Comparison of ENCODE assay signal across 12 cellular contexts in the genomic region with DNA sequence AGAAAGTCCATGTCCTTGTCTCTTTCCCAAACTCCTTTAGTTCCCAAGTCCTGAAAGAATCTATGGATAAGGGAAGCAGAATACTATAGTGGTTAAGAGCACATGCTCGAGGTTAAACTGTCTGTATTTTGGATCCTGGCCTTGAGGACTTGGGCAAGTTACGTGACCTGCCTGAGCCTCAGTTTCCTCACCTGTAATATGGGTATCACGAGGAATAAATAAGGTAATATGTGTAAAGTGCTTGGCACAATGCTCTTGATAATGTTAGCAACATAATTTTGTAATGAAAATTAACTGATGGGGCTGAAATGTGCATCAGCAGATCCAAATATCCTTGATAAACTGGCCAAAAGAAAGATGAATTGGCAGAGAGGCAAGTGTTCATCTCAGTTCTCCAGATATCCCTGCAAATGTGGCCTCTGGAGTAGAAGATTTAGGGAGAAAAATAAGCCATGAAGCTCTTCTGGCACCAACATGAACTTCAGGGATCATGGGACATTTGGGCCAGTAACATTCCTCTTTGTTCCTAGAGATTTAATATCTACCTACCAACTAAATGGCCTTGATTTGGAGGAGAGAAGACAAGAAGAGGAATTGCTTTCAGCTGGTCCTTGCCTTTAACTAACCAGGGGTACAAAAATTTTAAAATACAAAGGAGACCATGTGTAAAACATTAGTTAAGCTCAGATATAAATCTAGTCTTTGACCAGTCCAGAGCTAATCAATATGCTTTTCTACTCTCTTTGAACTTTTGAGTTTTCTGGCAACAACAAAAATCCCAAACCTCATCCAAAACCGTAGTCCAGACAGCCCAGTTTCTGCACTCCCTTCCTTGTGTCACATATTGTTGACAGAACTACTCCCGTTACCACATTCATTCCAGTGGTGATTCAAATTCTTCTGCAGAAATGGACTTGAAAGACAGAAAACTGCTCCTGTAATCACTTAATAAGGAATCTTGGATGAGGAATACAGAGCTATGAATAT. TPM values are rescaled to one million over a fixed set of nuclear protein-coding genes. Genes with fewer than 3 reads are reported as not detected.
DNase-seq lines count a peak whose midpoint lies in the region; ATAC-seq and TF ChIP-seq lines count a peak whose summit lies in the region.
"Had no signal": no experiment of that assay in that cellular context is flagged by ENCODE, and none has a peak within 500 bp of the region (broad histone marks: within the 10 kb centered on the region; RNA-seq: fewer than 3 reads in every experiment).

No MANE protein-coding gene starts in this region.

- DNase-seq in GM03348 (ENCODE audit: low spot score) (peak; percentile 79), WTC11 (ENCODE audit: low spot score) (no peak), fibroblast of the aortic adventitia (ENCODE audit: low read depth) (peak; percentile 80), Ammon's horn (ENCODE audit: low spot score) (no peak), NOMO-1 (lab: John Stamatoyannopoulos, UW; ENCODE audit: unreplicated experiment in 2 of 2) (no peak)
- DNase-seq: activated naive CD4-positive, alpha-beta T cell treated with anti-CD3 and anti-CD28 coated beads for 36 hours; cerebellar nuclear complex; NCI-H82 had no signal

- no peaks in the 10 kb centered on the region for H3K9me3 ChIP-seq in skeletal muscle tissue (ENCODE audit: control insufficient read depth in 3 of 3, low read length in 3 of 3)
- H3K9me3 ChIP-seq: esophagus muscularis mucosa had no signal

- CTCF ChIA-PET in WTC11 (lab: Charles Lee): no interaction called here

- POLR2A ChIA-PET in WTC11 (lab: Charles Lee): no interaction called here

- H3K36me3 Mint-ChIP-seq in WTC11: no peaks in the 10 kb centered on the region

- no peaks in the 10 kb centered on the region; the same call in 1 of the 2 replicates for H3K27me3 Mint-ChIP-seq in WTC11 (ENCODE audit: low read depth)

- ATAC-seq in WTC11: no peak
- no peak for ATAC-seq in GM18870 (IDR thresholded peaks at IDR 0.05; ENCODE audit: unreplicated experiment)
- no peak for ATAC-seq in HG03565 (IDR thresholded peaks at IDR 0.05; ENCODE audit: unreplicated experiment)

- peaks cover 9% of the 10 kb centered on the region for H3K9me3 Mint-ChIP-seq in WTC11
- H3K9me3 Mint-ChIP-seq: activated naive CD4-positive, alpha-beta T cell treated with anti-CD3 and anti-CD28 coated beads for 36 hours had no signal

- peak overlapping the region; percentile 12 for H3K27ac ChIP-seq in skeletal muscle tissue (ENCODE audit: low read depth, low read length)
- H3K27ac ChIP-seq: esophagus muscularis mucosa had no signal

- no peak overlapping the region for H3K4me3 ChIP-seq in fibroblast of the aortic adventitia (ENCODE audit: low read depth, low read length)
- no peak overlapping the region for H3K4me3 ChIP-seq in skeletal muscle tissue (ENCODE audit: low read length in 3 of 3)
- H3K4me3 ChIP-seq: esophagus muscularis mucosa had no signal

- no peak for TF ChIP-seq CTCF in WTC11 (IDR thresholded peaks at IDR 0.05)
- no peak for TF ChIP-seq CTCF in fibroblast of the aortic adventitia (IDR thresholded peaks at IDR 0.05; ENCODE audit: insufficient read depth, low read length)

- H3K4me1 ChIP-seq in skeletal muscle tissue (ENCODE audit: control insufficient read depth in 3 of 3, insufficient read depth in 3 of 3, low read length in 3 of 3): peaks cover 0 to 14% (median 6%) of the 10 kb centered on the region in 3 donors

- H3K27ac Mint-ChIP-seq in WTC11: no peak overlapping the region
- H3K27ac Mint-ChIP-seq: activated naive CD4-positive, alpha-beta T cell treated with anti-CD3 and anti-CD28 coated beads for 36 hours had no signal

- no peak overlapping the region for H3K9ac ChIP-seq in skeletal muscle tissue (ENCODE audit: low read depth in 1 of 3, low read length in 3 of 3)

- H3K4me3 Mint-ChIP-seq in WTC11: no peak overlapping the region
- H3K4me3 Mint-ChIP-seq: activated naive CD4-positive, alpha-beta T cell treated with anti-CD3 and anti-CD28 coated beads for 36 hours had no signal

- H3K27me3 ChIP-seq in skeletal muscle tissue (ENCODE audit: control insufficient read depth in 3 of 3, insufficient read depth in 3 of 3, low read length in 3 of 3): no peaks in the 10 kb centered on the region
- H3K27me3 ChIP-seq: esophagus muscularis mucosa had no signal

- no peaks in the 10 kb centered on the region for H3K36me3 ChIP-seq in skeletal muscle tissue (ENCODE audit: control insufficient read depth in 3 of 3, insufficient read depth in 3 of 3, low read length in 3 of 3)
- H3K36me3 ChIP-seq: esophagus muscularis mucosa had no signal

- peaks cover 20% of the 10 kb centered on the region for H3K4me1 Mint-ChIP-seq in WTC11

TF ChIP-seq in WTC11, 78 proteins besides CTCF, POLR2A, EP300 and RAD21:
- 0 out of 2 replicates have a peak, but pooled peaks have one; percentile 13 for TF ChIP-seq GABPB1 (CRISPR knock-in tag; IDR thresholded peaks at IDR 0.05)
- TF ChIP-seq, protein P1, sequence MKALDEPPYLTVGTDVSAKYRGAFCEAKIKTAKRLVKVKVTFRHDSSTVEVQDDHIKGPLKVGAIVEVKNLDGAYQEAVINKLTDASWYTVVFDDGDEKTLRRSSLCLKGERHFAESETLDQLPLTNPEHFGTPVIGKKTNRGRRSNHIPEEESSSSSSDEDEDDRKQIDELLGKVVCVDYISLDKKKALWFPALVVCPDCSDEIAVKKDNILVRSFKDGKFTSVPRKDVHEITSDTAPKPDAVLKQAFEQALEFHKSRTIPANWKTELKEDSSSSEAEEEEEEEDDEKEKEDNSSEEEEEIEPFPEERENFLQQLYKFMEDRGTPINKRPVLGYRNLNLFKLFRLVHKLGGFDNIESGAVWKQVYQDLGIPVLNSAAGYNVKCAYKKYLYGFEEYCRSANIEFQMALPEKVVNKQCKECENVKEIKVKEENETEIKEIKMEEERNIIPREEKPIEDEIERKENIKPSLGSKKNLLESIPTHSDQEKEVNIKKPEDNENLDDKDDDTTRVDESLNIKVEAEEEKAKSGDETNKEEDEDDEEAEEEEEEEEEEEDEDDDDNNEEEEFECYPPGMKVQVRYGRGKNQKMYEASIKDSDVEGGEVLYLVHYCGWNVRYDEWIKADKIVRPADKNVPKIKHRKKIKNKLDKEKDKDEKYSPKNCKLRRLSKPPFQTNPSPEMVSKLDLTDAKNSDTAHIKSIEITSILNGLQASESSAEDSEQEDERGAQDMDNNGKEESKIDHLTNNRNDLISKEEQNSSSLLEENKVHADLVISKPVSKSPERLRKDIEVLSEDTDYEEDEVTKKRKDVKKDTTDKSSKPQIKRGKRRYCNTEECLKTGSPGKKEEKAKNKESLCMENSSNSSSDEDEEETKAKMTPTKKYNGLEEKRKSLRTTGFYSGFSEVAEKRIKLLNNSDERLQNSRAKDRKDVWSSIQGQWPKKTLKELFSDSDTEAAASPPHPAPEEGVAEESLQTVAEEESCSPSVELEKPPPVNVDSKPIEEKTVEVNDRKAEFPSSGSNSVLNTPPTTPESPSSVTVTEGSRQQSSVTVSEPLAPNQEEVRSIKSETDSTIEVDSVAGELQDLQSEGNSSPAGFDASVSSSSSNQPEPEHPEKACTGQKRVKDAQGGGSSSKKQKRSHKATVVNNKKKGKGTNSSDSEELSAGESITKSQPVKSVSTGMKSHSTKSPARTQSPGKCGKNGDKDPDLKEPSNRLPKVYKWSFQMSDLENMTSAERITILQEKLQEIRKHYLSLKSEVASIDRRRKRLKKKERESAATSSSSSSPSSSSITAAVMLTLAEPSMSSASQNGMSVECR (CRISPR knock-in tag; IDR thresholded peaks at IDR 0.05; ENCODE audit: borderline replicate concordance): no peak

RNA-seq across cellular contexts. Expression of gene EML4, which starts 52.7 kb away (rescaled TPM):
- 89.9 to 94.7 TPM (median 92.6 TPM) in 3 replicates for total RNA-seq in WTC11 (2021)
- total RNA-seq in fibroblast of the aortic adventitia (ENCODE audit: low replicate concordance): 49.9 and 50.9 TPM in 2 replicates
- total RNA-seq in skeletal muscle tissue: 32.9 TPM

Comparison
In these comparisons a context has a peak if more than half of its experiments do, and no peak if none do; other contexts are left out.
1. DNase-seq: peak in GM03348 (single experiment) and fibroblast of the aortic adventitia (single experiment); none in WTC11 (single experiment), Ammon's horn (single experiment) and NOMO-1 (0 of 2).